Comparison of ENCODE assay signal across 19 cellular contexts in the genomic region with DNA sequence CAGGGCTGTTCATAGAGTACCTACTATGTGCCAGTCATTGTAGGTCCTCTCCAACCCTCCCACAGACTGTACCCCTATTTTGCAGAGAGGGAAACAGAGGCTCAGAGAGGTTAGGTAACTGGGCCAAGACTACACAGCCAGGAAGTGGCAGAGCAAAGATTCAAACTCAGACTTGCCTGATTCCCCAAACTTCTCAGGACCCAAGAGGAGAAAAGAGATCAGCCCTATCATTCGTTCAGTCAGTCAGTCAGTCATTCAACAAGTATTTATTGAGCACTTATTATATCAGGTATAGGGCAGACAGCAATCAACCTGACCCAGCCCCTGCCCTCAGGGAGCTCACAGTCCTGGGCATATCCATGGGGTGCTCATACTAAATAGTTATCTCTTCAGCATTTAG.
"Had no signal": no experiment of that assay in that cellular context is flagged by ENCODE, and none has a peak within 500 bp of the region (broad histone marks: within the 10 kb centered on the region; RNA-seq: fewer than 3 reads in every experiment).

No MANE protein-coding gene starts in this region.

- H3K27ac ChIP-seq: foreskin keratinocyte had no signal

- H3K27me3 ChIP-seq: tibial artery had no signal

- H3K9me3 Mint-ChIP-seq: activated B cell treated with CpG ODN at 0.5 μM for 24 hours; activated naive CD4-positive, alpha-beta T cell treated with anti-CD3 and anti-CD28 coated beads for 36 hours; activated naive CD8-positive, alpha-beta T cell treated with anti-CD3 and anti-CD28 coated beads, Interleukin-2, amount 10 ng/mL, durations not matched to agents 7 days and 5 days; memory B cell; naive B cell; neural crest cell; stimulated activated naive CD8-positive, alpha-beta T cell treated with anti-CD3 and anti-CD28 coated beads, Interleukin-15, Interleukin-2, amounts not matched to agents 100 ng/mL and 50 ng/mL, for 24 hours; T-helper 1 cell treated with Interleukin-12 subunit alpha and Interleukin-12 subunit beta and Interleukin-4 antibody, amounts not matched to agents 30 μg/mL and 1 μg/mL, for 36 hours had no signal

- ATAC-seq: activated CD4-positive, alpha-beta T cell treated with anti-CD3 and anti-CD28 coated beads for 36 hours; foreskin keratinocyte; left ventricle myocardium superior had no signal

- H3K9me3 ChIP-seq: tibial artery had no signal

- H3K4me3 Mint-ChIP-seq: activated B cell treated with CpG ODN at 0.5 μM for 24 hours; activated CD4-positive, alpha-beta T cell treated with anti-CD3 and anti-CD28 coated beads for 36 hours; activated naive CD4-positive, alpha-beta T cell treated with anti-CD3 and anti-CD28 coated beads for 36 hours; activated naive CD8-positive, alpha-beta T cell treated with anti-CD3 and anti-CD28 coated beads, Interleukin-2, amount 10 ng/mL, durations not matched to agents 7 days and 5 days; memory B cell; neural crest cell; stimulated activated naive CD8-positive, alpha-beta T cell treated with anti-CD3 and anti-CD28 coated beads, Interleukin-15, Interleukin-2, amounts not matched to agents 100 ng/mL and 50 ng/mL, for 24 hours; T-helper 1 cell treated with Interleukin-12 subunit alpha and Interleukin-12 subunit beta and Interleukin-4 antibody, amounts not matched to agents 30 μg/mL and 1 μg/mL, for 36 hours had no signal

- H3K36me3 ChIP-seq: tibial artery had no signal

- H3K36me3 Mint-ChIP-seq: activated naive CD8-positive, alpha-beta T cell treated with anti-CD3 and anti-CD28 coated beads, Interleukin-2, amount 10 ng/mL, durations not matched to agents 7 days and 5 days; memory B cell; naive B cell had no signal

- H3K27me3 Mint-ChIP-seq: activated B cell treated with CpG ODN at 0.5 μM for 24 hours, memory B cell, naive B cell had no signal

- DNase-seq: activated B cell treated with CpG ODN at 0.5 μM for 24 hours; activated CD4-positive, alpha-beta T cell treated with anti-CD3 and anti-CD28 coated beads for 36 hours; activated CD4-positive, alpha-beta T cell treated with anti-CD3 and anti-CD28 coated beads, Interleukin-2, amount 50 U/mL, for 4 hours; activated naive CD4-positive, alpha-beta T cell treated with anti-CD3 and anti-CD28 coated beads for 36 hours; activated naive CD8-positive, alpha-beta T cell treated with anti-CD3 and anti-CD28 coated beads, Interleukin-2, amount 10 ng/mL, durations not matched to agents 7 days and 5 days; activated T-cell treated with anti-CD3 and anti-CD28 coated beads, Interleukin-2, amount 50 U/mL, for 48 hours; amniotic stem cell; cortex of kidney; foreskin keratinocyte; hippocampal formation; kidney glomerular epithelial cell; left ventricle myocardium superior; naive B cell; stimulated activated CD4-positive, alpha-beta T cell treated with anti-CD3 and anti-CD28 coated beads, Interleukin-4, amount 100 ng/mL, for 24 hours; tibial artery had no signal

- H3K27ac Mint-ChIP-seq: activated B cell treated with CpG ODN at 0.5 μM for 24 hours; activated CD4-positive, alpha-beta T cell treated with anti-CD3 and anti-CD28 coated beads for 36 hours; activated naive CD4-positive, alpha-beta T cell treated with anti-CD3 and anti-CD28 coated beads for 36 hours; activated naive CD8-positive, alpha-beta T cell treated with anti-CD3 and anti-CD28 coated beads, Interleukin-2, amount 10 ng/mL, durations not matched to agents 7 days and 5 days; stimulated activated naive CD8-positive, alpha-beta T cell treated with anti-CD3 and anti-CD28 coated beads, Interleukin-15, Interleukin-2, amounts not matched to agents 100 ng/mL and 50 ng/mL, for 24 hours; T-helper 1 cell treated with Interleukin-12 subunit alpha and Interleukin-12 subunit beta and Interleukin-4 antibody, amounts not matched to agents 30 μg/mL and 1 μg/mL, for 36 hours had no signal

- H3K4me3 ChIP-seq: tibial artery had no signal
